Comparison of ENCODE assay signal across 9 cellular contexts in the genomic region with DNA sequence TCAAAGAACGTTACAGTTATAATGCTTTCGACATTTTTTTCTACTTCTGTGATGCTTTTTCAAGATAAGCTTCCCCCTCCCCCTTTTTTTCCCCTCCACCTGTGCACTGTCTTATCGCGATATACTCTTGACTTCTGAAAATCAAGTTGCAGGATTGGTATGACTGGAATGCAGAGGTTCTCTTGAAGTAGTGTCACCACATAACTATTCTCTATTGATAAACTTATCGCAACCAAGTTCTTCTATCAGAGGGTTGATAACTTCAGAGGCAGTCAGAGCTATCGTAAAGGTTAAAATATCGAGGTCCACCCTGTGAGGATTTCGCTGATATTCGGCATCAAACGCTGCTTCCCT. TPM values are rescaled to one million over a fixed set of nuclear protein-coding genes. Genes with fewer than 3 reads are reported as not detected.
A peak's percentile ranks its signal among the peaks of the same experiment; 100 is the strongest.
DNase-seq lines count a peak whose midpoint lies in the region; ATAC-seq lines count a peak whose summit lies in the region.
"Had no signal": no experiment of that assay in that cellular context is flagged by ENCODE, and none has a peak within 500 bp of the region (broad histone marks: within the 10 kb centered on the region; RNA-seq: fewer than 3 reads in every experiment).

No MANE protein-coding gene starts in this region.

- no peaks in the 10 kb centered on the region for H3K27me3 Mint-ChIP-seq in activated T-cell treated with anti-CD3 and anti-CD28 coated beads, Interleukin-2, amount 50 U/mL, for 72 hours (ENCODE audit: low read depth)
- no peaks in the 10 kb centered on the region for H3K27me3 Mint-ChIP-seq in T-helper 17 cell

- peak overlapping the region; percentile 88 to 95 for H3K4me3 Mint-ChIP-seq in activated T-cell treated with anti-CD3 and anti-CD28 coated beads, Interleukin-2, amount 50 U/mL, for 72 hours
- H3K4me3 Mint-ChIP-seq in T-helper 17 cell: peak overlapping the region; percentile 97

- peak overlapping the region; percentile 93 for H3K27ac Mint-ChIP-seq in activated T-cell treated with anti-CD3 and anti-CD28 coated beads, Interleukin-2, amount 50 U/mL, for 72 hours
- H3K27ac Mint-ChIP-seq in T-helper 17 cell: peak overlapping the region; percentile 95

- H3K36me3 Mint-ChIP-seq in activated T-cell treated with anti-CD3 and anti-CD28 coated beads, Interleukin-2, amount 50 U/mL, for 72 hours (ENCODE audit: insufficient read depth in 2 of 2): peaks cover 0 to 4% of the 10 kb centered on the region in 2 donors
- no peaks in the 10 kb centered on the region for H3K36me3 Mint-ChIP-seq in T-helper 17 cell (ENCODE audit: low read depth)

- H3K9me3 ChIP-seq in T-helper 17 cell (ENCODE audit: control insufficient read depth, low read length, poor library complexity, severe bottlenecking) (no peaks in the 10 kb centered on the region), skeletal muscle satellite cell (replicated peaks; ENCODE audit: low read length) (no peaks in the 10 kb centered on the region)

- H3K4me2 ChIP-seq in skeletal muscle satellite cell (ENCODE audit: low read length): peak overlapping the region; percentile 87

- no peaks in the 10 kb centered on the region for H3K9me3 Mint-ChIP-seq in activated T-cell treated with anti-CD3 and anti-CD28 coated beads, Interleukin-2, amount 50 U/mL, for 72 hours

- peaks cover 68% of the 10 kb centered on the region for H3K4me1 Mint-ChIP-seq in activated T-cell treated with anti-CD3 and anti-CD28 coated beads, Interleukin-2, amount 50 U/mL, for 72 hours (ENCODE audit: low read depth)
- H3K4me1 Mint-ChIP-seq in T-helper 17 cell: peaks cover 47% of the 10 kb centered on the region

- peak overlapping the region; percentile 96 for H3K9ac ChIP-seq in skeletal muscle satellite cell (ENCODE audit: low read depth, low read length)

- no peaks in the 10 kb centered on the region for H3K36me3 ChIP-seq in skeletal muscle satellite cell (ENCODE audit: insufficient read depth, low read length)

- DNase-seq in activated T-cell treated with anti-CD3 and anti-CD28 coated beads, Interleukin-2, amount 50 U/mL, for 72 hours: no peak
- DNase-seq in activated T-cell treated with anti-CD3 and anti-CD28 coated beads, Interleukin-2, amount 50 U/mL, for 1 hour: no peak
- no peak for DNase-seq in T-helper 17 cell
- peak; percentile 26 for DNase-seq in glomerular visceral epithelial cell (ENCODE audit: extremely low spot score)
- DNase-seq in NCI-H146 treated with DMSO at 0.1 percent for 48 hours (lab: John Stamatoyannopoulos, UW; ENCODE audit: unreplicated experiment): no peak
- DNase-seq in activated effector memory CD4-positive, alpha-beta T cell treated with anti-CD3 and anti-CD28 coated beads, Interleukin-2, amount 50 U/mL, for 16 hours: no peak
- DNase-seq in anterior cingulate cortex (lab: John Stamatoyannopoulos, UW): no peak

- H3K4me1 ChIP-seq in skeletal muscle satellite cell (ENCODE audit: control insufficient read depth, insufficient read depth, low read length): peaks cover 18% of the 10 kb centered on the region

- peak; percentile 34 to 42 for ATAC-seq in activated T-cell treated with anti-CD3 and anti-CD28 coated beads, Interleukin-2, amount 50 U/mL, for 72 hours (replicated peaks in 1 of 2)
- no peak for ATAC-seq in T-helper 17 cell

- H3K27me3 ChIP-seq in skeletal muscle satellite cell (ENCODE audit: control insufficient read depth, insufficient read depth, low read length): peaks cover 8% of the 10 kb centered on the region

- peak overlapping the region; percentile 95 for H3K4me3 ChIP-seq in skeletal muscle satellite cell (ENCODE audit: low read length)

RNA-seq across cellular contexts. Expression of gene EID2, which starts 0.8 kb away (rescaled TPM):
- total RNA-seq in activated T-cell treated with anti-CD3 and anti-CD28 coated beads, Interleukin-2, amount 50 U/mL, for 72 hours: 10 to 100 TPM; 15.3 to 16.0 TPM
- 10 to 100 TPM; 14.4 to 15.1 TPM for total RNA-seq in T-helper 17 cell
- total RNA-seq in skeletal muscle satellite cell (2012; rRNA removed): 5.1 and 6.1 TPM in 2 replicates

RNA-seq across cellular contexts. Expression of gene EID2B, which starts 6.5 kb away (rescaled TPM):
- 1 to 10 TPM; 4.3 to 4.5 TPM for total RNA-seq in activated T-cell treated with anti-CD3 and anti-CD28 coated beads, Interleukin-2, amount 50 U/mL, for 72 hours
- total RNA-seq in T-helper 17 cell: 1 to 10 TPM; 3.9 to 4.9 TPM
- 2.0 and 2.8 TPM in 2 replicates for total RNA-seq in skeletal muscle satellite cell (2012; rRNA removed)

RNA-seq across cellular contexts. Expression of gene SELENOV, which starts 24.2 kb away (rescaled TPM):
- total RNA-seq in activated T-cell treated with anti-CD3 and anti-CD28 coated beads, Interleukin-2, amount 50 U/mL, for 72 hours: not detected
- total RNA-seq in T-helper 17 cell: not detected
- total RNA-seq in skeletal muscle satellite cell (2012; rRNA removed): not detected in 2 replicates
- total RNA-seq: dermis microvascular lymphatic vessel endothelial cell had no signal

RNA-seq across cellular contexts. Expression of gene DLL3, which starts 40.4 kb away (rescaled TPM):
- 1 to 10 TPM in 1 of 2 donors, under 1 TPM in 1; 0.72 to 1.1 TPM for total RNA-seq in activated T-cell treated with anti-CD3 and anti-CD28 coated beads, Interleukin-2, amount 50 U/mL, for 72 hours
- total RNA-seq in T-helper 17 cell: not detected
- total RNA-seq in skeletal muscle satellite cell (2012; rRNA removed): 0.76 and 0.87 TPM in 2 replicates

RNA-seq across cellular contexts. Expression of gene TIMM50, which starts 58.5 kb away (rescaled TPM):
- total RNA-seq in activated T-cell treated with anti-CD3 and anti-CD28 coated beads, Interleukin-2, amount 50 U/mL, for 72 hours: 10 to 100 TPM; 52.4 to 55.8 TPM
- 10 to 100 TPM; 44.9 to 53.0 TPM for total RNA-seq in T-helper 17 cell
- 65.7 TPM in 2 replicates for total RNA-seq in skeletal muscle satellite cell (2012; rRNA removed)
